ENCODE assay signal across 10 cellular contexts in genomic region chr12:9106067-9106466, GRCh38.
"Had no signal": no experiment of that assay in that cellular context is flagged by ENCODE, and none has a peak within 500 bp of the region (broad histone marks: within the 10 kb centered on the region; RNA-seq: fewer than 3 reads in every experiment).

No MANE protein-coding gene starts in this region.

- H3K36me3 ChIP-seq: HAP-1 had no signal

- H3K27ac ChIP-seq: GM23248, HL-60 had no signal

- FAIRE-seq: K562 had no signal

- H3K9me3 ChIP-seq: HAP-1 had no signal

- H3K4me1 ChIP-seq: HAP-1 had no signal

- H3K4me3 ChIP-seq: GM23248, HAP-1, K562 had no signal

- DNase-seq: GM23248, GOT3, H7, IMR-90, Kasumi-1, KG1 had no signal

- ATAC-seq: HCT116, K562 had no signal

- H3K9ac ChIP-seq: GM23248 had no signal
